ENCODE assay signal across 18 cellular contexts in genomic region chr12:58408516-58408915, GRCh38.
DNase-seq lines count a peak whose midpoint lies in the region; ATAC-seq, FAIRE-seq and TF ChIP-seq lines count a peak whose summit lies in the region.
"Had no signal": no experiment of that assay in that cellular context is flagged by ENCODE, and none has a peak within 500 bp of the region (broad histone marks: within the 10 kb centered on the region; RNA-seq: fewer than 3 reads in every experiment).

No MANE protein-coding gene starts in this region.

- no peaks in the 10 kb centered on the region for H4K20me1 ChIP-seq in HepG2 (ENCODE audit: insufficient read depth, low read length)
- H4K20me1 ChIP-seq in endothelial cell of umbilical vein (replicated peaks; ENCODE audit: control insufficient read depth, extremely low read depth, insufficient read depth, low read length) = no peaks in the 10 kb centered on the region

- TF ChIP-seq EP300 in HepG2 (IDR thresholded peaks at IDR 0.05; ENCODE audit: low read depth in 2 of 2, low read length in 2 of 2) (no peak), HepG2 (CRISPR knock-in tag; IDR thresholded peaks at IDR 0.05; ENCODE audit: borderline replicate concordance) (no peak)

- DNase-seq in right lobe of liver (no peak), HepG2 (ENCODE audit: low spot score) (no peak), endothelial cell of umbilical vein (ENCODE audit: low read depth, low spot score) (peak; percentile 53), left lobe of liver (ENCODE audit: low spot score) (no peak), LoVo (ENCODE audit: low spot score) (no peak), NCI-H1048 (lab: John Stamatoyannopoulos, UW) (no peak)
- DNase-seq: activated CD4-positive, alpha-beta T cell treated with anti-CD3 and anti-CD28 coated beads, Interleukin-2, amount 50 U/mL, for 1 hour; activated CD8-positive, alpha-beta memory T cell treated with anti-CD3 and anti-CD28 coated beads, Interleukin-2, amount 50 U/mL, for 4 hours; erythroblast; NCI-H1694; NCI-H748 treated with DMSO at 0.1 percent for 48 hours; retina; SIG-M5; T-helper 1 cell had no signal

- H3K27ac ChIP-seq in right lobe of liver = no peak overlapping the region
- no peak overlapping the region for H3K27ac ChIP-seq in HepG2 (ENCODE audit: extremely low read length, insufficient read depth, low read length)
- no peak overlapping the region for H3K27ac ChIP-seq in endothelial cell of umbilical vein (ENCODE audit: insufficient read depth, low read depth, low read length)
- H3K27ac ChIP-seq: cardiac muscle cell had no signal

- BruUV-seq in HepG2 (replicated peaks; lab: Mats Ljungman, UMichigan) (no TSS peak), endothelial cell of umbilical vein (replicated peaks; lab: Mats Ljungman, UMichigan) (no TSS peak)

- POLR2A ChIA-PET in HepG2 (lab: Yijun Ruan, JAX) (no interaction called here), endothelial cell of umbilical vein (lab: Charles Lee) (no interaction called here)

- intact Hi-C loops in right lobe of liver (cut with DNase I) (no loop called here), HepG2 (cut with micrococcal nuclease; ENCODE audit: unreplicated experiment) (no loop called here), endothelial cell of umbilical vein (cut with micrococcal nuclease) (no loop called here)

- H3K79me2 ChIP-seq in HepG2 (ENCODE audit: insufficient read depth, low read length) = no peaks in the 10 kb centered on the region
- H3K79me2 ChIP-seq in endothelial cell of umbilical vein (ENCODE audit: control insufficient read depth, insufficient read depth, low read length) = no peaks in the 10 kb centered on the region

- H3K4me1 ChIP-seq in right lobe of liver (no peaks in the 10 kb centered on the region), HepG2 (ENCODE audit: insufficient read depth, low read length) (no peaks in the 10 kb centered on the region), endothelial cell of umbilical vein (ENCODE audit: control insufficient read depth, extremely low read depth, insufficient read depth, low read length) (peaks cover 12% of the 10 kb centered on the region)

- dilution Hi-C loops in endothelial cell of umbilical vein (cut with MboI; ENCODE audit: extremely low pct_ligation_motif_present, low sequenced_read_pairs) = no loop called here

- no peak overlapping the region for H3K9ac ChIP-seq in HepG2 (ENCODE audit: insufficient read depth, low read depth, low read length)
- H3K9ac ChIP-seq in endothelial cell of umbilical vein (replicated peaks; ENCODE audit: extremely low read depth, insufficient read depth, low read length) = no peak overlapping the region

- no peak for TF ChIP-seq POLR2A in right lobe of liver (IDR thresholded peaks at IDR 0.05)
- TF ChIP-seq POLR2A in HepG2 (IDR thresholded peaks at IDR 0.05; ENCODE audit: insufficient read depth in 1 of 2, low read depth in 2 of 2, low read length in 2 of 2) = no peak
- TF ChIP-seq POLR2A in endothelial cell of umbilical vein (IDR thresholded peaks at IDR 0.05; ENCODE audit: low read depth, low read length) = no peak

- WGBS in right lobe of liver (ENCODE audit: insufficient coverage, low coverage, low lambda C conversion rate, missing lambda C conversion rate) = 50% methylated on average over 1 of the region's 1 CpG
- 0% methylated on average over 1 of the region's 1 CpG for WGBS in HepG2 (ENCODE audit: low lambda C conversion rate)

- no peaks in the 10 kb centered on the region for H3K9me1 ChIP-seq in endothelial cell of umbilical vein (replicated peaks; ENCODE audit: control insufficient read depth, extremely low read depth, insufficient read depth, low read length)

- H3K27me3 ChIP-seq in right lobe of liver (no peaks in the 10 kb centered on the region), HepG2 (ENCODE audit: control insufficient read depth in 1 of 2, insufficient read depth in 2 of 2, low read length in 2 of 2) (no peaks in the 10 kb centered on the region), endothelial cell of umbilical vein (ENCODE audit: control insufficient read depth in 2 of 2, insufficient read depth in 2 of 2, low read length in 2 of 2) (no peaks in the 10 kb centered on the region)
- H3K27me3 ChIP-seq: cardiac muscle cell had no signal

- H3K9me3 ChIP-seq in right lobe of liver = no peaks in the 10 kb centered on the region
- no peaks in the 10 kb centered on the region for H3K9me3 ChIP-seq in HepG2 (ENCODE audit: low read length)
- no peaks in the 10 kb centered on the region for H3K9me3 ChIP-seq in endothelial cell of umbilical vein (replicated peaks; ENCODE audit: control insufficient read depth, insufficient read depth, low read length)

- FAIRE-seq in HepG2 (lab: Jason Lieb, UNC) (no peak), endothelial cell of umbilical vein (lab: Jason Lieb, UNC) (peak; percentile 54)
- FAIRE-seq: urothelium cell line had no signal

- no peak for TF ChIP-seq RAD21 in HepG2 (CRISPR knock-in tag; IDR thresholded peaks at IDR 0.05)

- CTCF ChIA-PET in HepG2 (lab: Yijun Ruan, JAX; ENCODE audit: low intra/inter-chr PET ratio, low total read pairs) = no interaction called here
- CTCF ChIA-PET in endothelial cell of umbilical vein (lab: Charles Lee) = interaction anchor here (1.3 kb wide), 1 partner anchor 35 kb away, joined by 3 read pairs; no protein-coding TSS in a partner anchor

- in situ Hi-C loops in HepG2 (cut with HindIII; ENCODE audit: extremely low pct_ligation_motif_present, low pct_unique_long_range_greater_than_20kb) = no loop called here

- H3K4me2 ChIP-seq in HepG2 (ENCODE audit: low read depth, low read length) = no peak overlapping the region
- no peak overlapping the region for H3K4me2 ChIP-seq in endothelial cell of umbilical vein (ENCODE audit: insufficient read depth, low read length)

- ATAC-seq in right lobe of liver (peak in 3 of 4 donors; percentile 28 to 59 (median 34)), HepG2 (no peak), left lobe of liver (peak; percentile 29), GM19463 (IDR thresholded peaks at IDR 0.05; ENCODE audit: unreplicated experiment) (no peak), HG02571 (IDR thresholded peaks at IDR 0.05; ENCODE audit: unreplicated experiment) (no peak)

- no peak for TF ChIP-seq CTCF in right lobe of liver (IDR thresholded peaks at IDR 0.05)
- TF ChIP-seq CTCF in HepG2 (CRISPR knock-in tag; IDR thresholded peaks at IDR 0.05) = no peak
- TF ChIP-seq CTCF in endothelial cell of umbilical vein (IDR thresholded peaks at IDR 0.05; ENCODE audit: extremely low read depth in 1 of 2, insufficient read depth in 1 of 2, low read depth in 1 of 2, low read length in 2 of 2) = no peak

- H3K4me3 ChIP-seq in right lobe of liver (no peak overlapping the region), HepG2 (replicated peaks in 1 of 3; ENCODE audit: insufficient read depth in 1 of 3, low read depth in 2 of 3, low read length in 3 of 3) (no peak overlapping the region), endothelial cell of umbilical vein (replicated peaks in 1 of 3; ENCODE audit: insufficient read depth in 1 of 3, low read depth in 1 of 3, low read length in 3 of 3) (no peak overlapping the region)
- H3K4me3 ChIP-seq: cardiac muscle cell had no signal

- no peaks in the 10 kb centered on the region for H3K36me3 ChIP-seq in right lobe of liver
- H3K36me3 ChIP-seq in HepG2 (replicated peaks in 1 of 2; ENCODE audit: control insufficient read depth in 1 of 2, insufficient read depth in 2 of 2, low read length in 2 of 2) = no peaks in the 10 kb centered on the region
- no peaks in the 10 kb centered on the region for H3K36me3 ChIP-seq in endothelial cell of umbilical vein (ENCODE audit: control insufficient read depth in 2 of 2, extremely low read depth in 1 of 2, insufficient read depth in 2 of 2, low read length in 2 of 2)
- H3K36me3 ChIP-seq: cardiac muscle cell had no signal

- H2AFZ ChIP-seq in HepG2 (ENCODE audit: low read length) = no peak overlapping the region
- H2AFZ ChIP-seq in endothelial cell of umbilical vein (ENCODE audit: low read depth, low read length) = peak overlapping the region; percentile 68

TF ChIP-seq in HepG2, 621 proteins besides CTCF, POLR2A, EP300 and RAD21:
- no peak for TF ChIP-seq MAFG (CRISPR knock-in tag; IDR thresholded peaks at IDR 0.05)
- no peak for TF ChIP-seq ZNF704 (CRISPR knock-in tag; IDR thresholded peaks at IDR 0.05; ENCODE audit: borderline replicate concordance)

TF ChIP-seq in endothelial cell of umbilical vein, 7 proteins besides CTCF, POLR2A, EP300 and RAD21:
- TF ChIP-seq EZH2 (IDR thresholded peaks at IDR 0.05; ENCODE audit: borderline replicate concordance, low read depth, low read length, severe bottlenecking) = no peak
- TF ChIP-seq MYC (IDR thresholded peaks at IDR 0.05; ENCODE audit: low read depth, low read length) = no peak
TF ChIP-seq in endothelial cell of umbilical vein: peak in this region for 0.

Comparison
In these comparisons a context has a peak if more than half of its experiments do, and no peak if none do; other contexts are left out.
1. ATAC-seq: peak in right lobe of liver (3 of 4) and left lobe of liver (single experiment); none in HepG2 (single experiment), GM19463 (single experiment) and HG02571 (single experiment).